Comparison of ENCODE assay signal across 14 cellular contexts in genomic region chr7:70143089-70144044, GRCh38.
A peak's percentile ranks its signal among the peaks of the same experiment; 100 is the strongest.
DNase-seq lines count a peak whose midpoint lies in the region; ATAC-seq, FAIRE-seq and TF ChIP-seq lines count a peak whose summit lies in the region.
"Had no signal": no experiment of that assay in that cellular context is flagged by ENCODE, and none has a peak within 500 bp of the region (broad histone marks: within the 10 kb centered on the region; RNA-seq: fewer than 3 reads in every experiment).

No MANE protein-coding gene starts in this region.

- no peak overlapping the region for H3K27ac ChIP-seq in foreskin keratinocyte

- FAIRE-seq in GM12891 (lab: Jason Lieb, UNC), result no peak

- H3K4me1 ChIP-seq in foreskin keratinocyte, result no peaks in the 10 kb centered on the region
- H3K4me1 ChIP-seq: BE2C had no signal

- peak; percentile 35 for ATAC-seq in foreskin keratinocyte
- no peak for ATAC-seq in HG03175 (IDR thresholded peaks at IDR 0.05; ENCODE audit: unreplicated experiment)
- no peak for ATAC-seq in GM18520 (IDR thresholded peaks at IDR 0.05; ENCODE audit: unreplicated experiment)
- ATAC-seq: stimulated activated memory B cell treated with anti-CD40 and anti-IgM and Interleukin-4, amounts not matched to agents 10 μg/mL and 1 μg/mL and 100 μg/mL, for 72 hours had no signal

- H3K4me3 ChIP-seq in AG10803 (ENCODE audit: low read length), result no peak overlapping the region

- TF ChIP-seq POLR2A in GM12891 (IDR thresholded peaks at IDR 0.05; ENCODE audit: low read depth, low read length), result no peak

- DNase-seq in AG10803 (ENCODE audit: low read depth) (peak; percentile 97), LHCN-M2 (ENCODE audit: low read depth) (peak; percentile 88), NCI-H774 (lab: John Stamatoyannopoulos, UW) (peak; percentile 73), foreskin keratinocyte (peak; percentile 30 to 61), NCI-H345 (lab: John Stamatoyannopoulos, UW) (no peak), GM12891 (ENCODE audit: insufficient read length, low spot score) (no peak)
- DNase-seq: activated CD8-positive, alpha-beta memory T cell treated with anti-CD3 and anti-CD28 coated beads for 24 hours; BE2C; cerebellar nuclear complex; NCI-H510A; SHP77 had no signal

- TF ChIP-seq CTCF in AG10803 (conservative IDR thresholded peaks at IDR 0.05; ENCODE audit: low read length) (no peak), foreskin keratinocyte (conservative IDR thresholded peaks at IDR 0.05) (no peak)

- H3K27me3 ChIP-seq in foreskin keratinocyte, result peaks cover 9% of the 10 kb centered on the region
- H3K27me3 ChIP-seq: BE2C had no signal

TF ChIP-seq in GM12891, 5 proteins besides CTCF, POLR2A, EP300 and RAD21:
- TF ChIP-seq TAF1 (IDR thresholded peaks at IDR 0.05; ENCODE audit: low read depth, low read length) (no peak), POU2F2 (IDR thresholded peaks at IDR 0.05; ENCODE audit: low read depth, low read length) (no peak), POLR2AphosphoS5 (IDR thresholded peaks at IDR 0.05; ENCODE audit: low read depth, low read length) (no peak), PAX5 (IDR thresholded peaks at IDR 0.05; ENCODE audit: insufficient read depth, low read length, severe bottlenecking) (no peak), SPI1 (IDR thresholded peaks at IDR 0.05; ENCODE audit: low read depth, low read length) (no peak)
TF ChIP-seq in GM12891: peak in this region for 0.

Comparison
In these comparisons a context has a peak if more than half of its experiments do, and no peak if none do; other contexts are left out.
1. DNase-seq: peak in AG10803 (single experiment), LHCN-M2 (single experiment), NCI-H774 (single experiment) and foreskin keratinocyte (2 of 2); none in NCI-H345 (single experiment) and GM12891 (single experiment).